In the genomic region with DNA sequence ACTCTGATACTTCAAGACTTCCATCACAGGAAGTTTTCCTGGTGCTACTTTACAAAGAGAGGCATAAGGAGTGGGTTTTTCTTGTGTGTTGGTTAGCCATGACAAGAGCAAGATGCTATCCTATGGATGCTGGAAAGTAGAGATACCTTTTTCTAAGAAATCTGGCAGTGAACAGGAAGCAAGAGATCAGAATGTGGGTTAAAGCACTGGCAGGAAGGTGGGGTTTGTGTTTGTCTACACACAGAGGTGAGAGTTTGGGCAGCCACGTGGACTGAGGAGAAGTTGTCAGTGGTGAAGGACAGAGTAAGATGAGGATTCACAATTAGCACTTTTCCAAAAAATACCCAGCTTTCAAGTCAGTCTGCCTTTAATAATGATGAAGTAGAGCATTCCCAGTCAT, we compare ENCODE assay signal across 1 cellular context.
A peak's percentile ranks its signal among the peaks of the same experiment; 100 is the strongest.
TF ChIP-seq lines count a peak whose summit lies in the region.

No MANE protein-coding gene starts in this region.

TF ChIP-seq in K562, 482 proteins besides CTCF, POLR2A, EP300 and RAD21 (continued from another document and continues in another):
- TF ChIP-seq, protein P1, sequence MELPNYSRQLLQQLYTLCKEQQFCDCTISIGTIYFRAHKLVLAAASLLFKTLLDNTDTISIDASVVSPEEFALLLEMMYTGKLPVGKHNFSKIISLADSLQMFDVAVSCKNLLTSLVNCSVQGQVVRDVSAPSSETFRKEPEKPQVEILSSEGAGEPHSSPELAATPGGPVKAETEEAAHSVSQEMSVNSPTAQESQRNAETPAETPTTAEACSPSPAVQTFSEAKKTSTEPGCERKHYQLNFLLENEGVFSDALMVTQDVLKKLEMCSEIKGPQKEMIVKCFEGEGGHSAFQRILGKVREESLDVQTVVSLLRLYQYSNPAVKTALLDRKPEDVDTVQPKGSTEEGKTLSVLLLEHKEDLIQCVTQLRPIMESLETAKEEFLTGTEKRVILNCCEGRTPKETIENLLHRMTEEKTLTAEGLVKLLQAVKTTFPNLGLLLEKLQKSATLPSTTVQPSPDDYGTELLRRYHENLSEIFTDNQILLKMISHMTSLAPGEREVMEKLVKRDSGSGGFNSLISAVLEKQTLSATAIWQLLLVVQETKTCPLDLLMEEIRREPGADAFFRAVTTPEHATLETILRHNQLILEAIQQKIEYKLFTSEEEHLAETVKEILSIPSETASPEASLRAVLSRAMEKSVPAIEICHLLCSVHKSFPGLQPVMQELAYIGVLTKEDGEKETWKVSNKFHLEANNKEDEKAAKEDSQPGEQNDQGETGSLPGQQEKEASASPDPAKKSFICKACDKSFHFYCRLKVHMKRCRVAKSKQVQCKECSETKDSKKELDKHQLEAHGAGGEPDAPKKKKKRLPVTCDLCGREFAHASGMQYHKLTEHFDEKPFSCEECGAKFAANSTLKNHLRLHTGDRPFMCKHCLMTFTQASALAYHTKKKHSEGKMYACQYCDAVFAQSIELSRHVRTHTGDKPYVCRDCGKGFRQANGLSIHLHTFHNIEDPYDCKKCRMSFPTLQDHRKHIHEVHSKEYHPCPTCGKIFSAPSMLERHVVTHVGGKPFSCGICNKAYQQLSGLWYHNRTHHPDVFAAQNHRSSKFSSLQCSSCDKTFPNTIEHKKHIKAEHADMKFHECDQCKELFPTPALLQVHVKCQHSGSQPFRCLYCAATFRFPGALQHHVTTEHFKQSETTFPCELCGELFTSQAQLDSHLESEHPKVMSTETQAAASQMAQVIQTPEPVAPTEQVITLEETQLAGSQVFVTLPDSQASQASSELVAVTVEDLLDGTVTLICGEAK (IDR thresholded peaks at IDR 0.05) = no peak
- TF ChIP-seq, protein P1 (CRISPR knock-in tag; IDR thresholded peaks at IDR 0.05) = no peak
- TF ChIP-seq, protein P2, sequence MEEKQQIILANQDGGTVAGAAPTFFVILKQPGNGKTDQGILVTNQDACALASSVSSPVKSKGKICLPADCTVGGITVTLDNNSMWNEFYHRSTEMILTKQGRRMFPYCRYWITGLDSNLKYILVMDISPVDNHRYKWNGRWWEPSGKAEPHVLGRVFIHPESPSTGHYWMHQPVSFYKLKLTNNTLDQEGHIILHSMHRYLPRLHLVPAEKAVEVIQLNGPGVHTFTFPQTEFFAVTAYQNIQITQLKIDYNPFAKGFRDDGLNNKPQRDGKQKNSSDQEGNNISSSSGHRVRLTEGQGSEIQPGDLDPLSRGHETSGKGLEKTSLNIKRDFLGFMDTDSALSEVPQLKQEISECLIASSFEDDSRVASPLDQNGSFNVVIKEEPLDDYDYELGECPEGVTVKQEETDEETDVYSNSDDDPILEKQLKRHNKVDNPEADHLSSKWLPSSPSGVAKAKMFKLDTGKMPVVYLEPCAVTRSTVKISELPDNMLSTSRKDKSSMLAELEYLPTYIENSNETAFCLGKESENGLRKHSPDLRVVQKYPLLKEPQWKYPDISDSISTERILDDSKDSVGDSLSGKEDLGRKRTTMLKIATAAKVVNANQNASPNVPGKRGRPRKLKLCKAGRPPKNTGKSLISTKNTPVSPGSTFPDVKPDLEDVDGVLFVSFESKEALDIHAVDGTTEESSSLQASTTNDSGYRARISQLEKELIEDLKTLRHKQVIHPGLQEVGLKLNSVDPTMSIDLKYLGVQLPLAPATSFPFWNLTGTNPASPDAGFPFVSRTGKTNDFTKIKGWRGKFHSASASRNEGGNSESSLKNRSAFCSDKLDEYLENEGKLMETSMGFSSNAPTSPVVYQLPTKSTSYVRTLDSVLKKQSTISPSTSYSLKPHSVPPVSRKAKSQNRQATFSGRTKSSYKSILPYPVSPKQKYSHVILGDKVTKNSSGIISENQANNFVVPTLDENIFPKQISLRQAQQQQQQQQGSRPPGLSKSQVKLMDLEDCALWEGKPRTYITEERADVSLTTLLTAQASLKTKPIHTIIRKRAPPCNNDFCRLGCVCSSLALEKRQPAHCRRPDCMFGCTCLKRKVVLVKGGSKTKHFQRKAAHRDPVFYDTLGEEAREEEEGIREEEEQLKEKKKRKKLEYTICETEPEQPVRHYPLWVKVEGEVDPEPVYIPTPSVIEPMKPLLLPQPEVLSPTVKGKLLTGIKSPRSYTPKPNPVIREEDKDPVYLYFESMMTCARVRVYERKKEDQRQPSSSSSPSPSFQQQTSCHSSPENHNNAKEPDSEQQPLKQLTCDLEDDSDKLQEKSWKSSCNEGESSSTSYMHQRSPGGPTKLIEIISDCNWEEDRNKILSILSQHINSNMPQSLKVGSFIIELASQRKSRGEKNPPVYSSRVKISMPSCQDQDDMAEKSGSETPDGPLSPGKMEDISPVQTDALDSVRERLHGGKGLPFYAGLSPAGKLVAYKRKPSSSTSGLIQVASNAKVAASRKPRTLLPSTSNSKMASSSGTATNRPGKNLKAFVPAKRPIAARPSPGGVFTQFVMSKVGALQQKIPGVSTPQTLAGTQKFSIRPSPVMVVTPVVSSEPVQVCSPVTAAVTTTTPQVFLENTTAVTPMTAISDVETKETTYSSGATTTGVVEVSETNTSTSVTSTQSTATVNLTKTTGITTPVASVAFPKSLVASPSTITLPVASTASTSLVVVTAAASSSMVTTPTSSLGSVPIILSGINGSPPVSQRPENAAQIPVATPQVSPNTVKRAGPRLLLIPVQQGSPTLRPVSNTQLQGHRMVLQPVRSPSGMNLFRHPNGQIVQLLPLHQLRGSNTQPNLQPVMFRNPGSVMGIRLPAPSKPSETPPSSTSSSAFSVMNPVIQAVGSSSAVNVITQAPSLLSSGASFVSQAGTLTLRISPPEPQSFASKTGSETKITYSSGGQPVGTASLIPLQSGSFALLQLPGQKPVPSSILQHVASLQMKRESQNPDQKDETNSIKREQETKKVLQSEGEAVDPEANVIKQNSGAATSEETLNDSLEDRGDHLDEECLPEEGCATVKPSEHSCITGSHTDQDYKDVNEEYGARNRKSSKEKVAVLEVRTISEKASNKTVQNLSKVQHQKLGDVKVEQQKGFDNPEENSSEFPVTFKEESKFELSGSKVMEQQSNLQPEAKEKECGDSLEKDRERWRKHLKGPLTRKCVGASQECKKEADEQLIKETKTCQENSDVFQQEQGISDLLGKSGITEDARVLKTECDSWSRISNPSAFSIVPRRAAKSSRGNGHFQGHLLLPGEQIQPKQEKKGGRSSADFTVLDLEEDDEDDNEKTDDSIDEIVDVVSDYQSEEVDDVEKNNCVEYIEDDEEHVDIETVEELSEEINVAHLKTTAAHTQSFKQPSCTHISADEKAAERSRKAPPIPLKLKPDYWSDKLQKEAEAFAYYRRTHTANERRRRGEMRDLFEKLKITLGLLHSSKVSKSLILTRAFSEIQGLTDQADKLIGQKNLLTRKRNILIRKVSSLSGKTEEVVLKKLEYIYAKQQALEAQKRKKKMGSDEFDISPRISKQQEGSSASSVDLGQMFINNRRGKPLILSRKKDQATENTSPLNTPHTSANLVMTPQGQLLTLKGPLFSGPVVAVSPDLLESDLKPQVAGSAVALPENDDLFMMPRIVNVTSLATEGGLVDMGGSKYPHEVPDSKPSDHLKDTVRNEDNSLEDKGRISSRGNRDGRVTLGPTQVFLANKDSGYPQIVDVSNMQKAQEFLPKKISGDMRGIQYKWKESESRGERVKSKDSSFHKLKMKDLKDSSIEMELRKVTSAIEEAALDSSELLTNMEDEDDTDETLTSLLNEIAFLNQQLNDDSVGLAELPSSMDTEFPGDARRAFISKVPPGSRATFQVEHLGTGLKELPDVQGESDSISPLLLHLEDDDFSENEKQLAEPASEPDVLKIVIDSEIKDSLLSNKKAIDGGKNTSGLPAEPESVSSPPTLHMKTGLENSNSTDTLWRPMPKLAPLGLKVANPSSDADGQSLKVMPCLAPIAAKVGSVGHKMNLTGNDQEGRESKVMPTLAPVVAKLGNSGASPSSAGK (IDR thresholded peaks at IDR 0.05) = peak; percentile 51
- peak; percentile 42; the same call in 1 of the 2 replicates for TF ChIP-seq ETV1 (tag; conservative IDR thresholded peaks at IDR 0.05; ENCODE audit: low read depth)
- TF ChIP-seq NCOR1 (IDR thresholded peaks at IDR 0.05) = peak; percentile 18; the same call in 1 of the 2 replicates
- TF ChIP-seq, protein P3, sequence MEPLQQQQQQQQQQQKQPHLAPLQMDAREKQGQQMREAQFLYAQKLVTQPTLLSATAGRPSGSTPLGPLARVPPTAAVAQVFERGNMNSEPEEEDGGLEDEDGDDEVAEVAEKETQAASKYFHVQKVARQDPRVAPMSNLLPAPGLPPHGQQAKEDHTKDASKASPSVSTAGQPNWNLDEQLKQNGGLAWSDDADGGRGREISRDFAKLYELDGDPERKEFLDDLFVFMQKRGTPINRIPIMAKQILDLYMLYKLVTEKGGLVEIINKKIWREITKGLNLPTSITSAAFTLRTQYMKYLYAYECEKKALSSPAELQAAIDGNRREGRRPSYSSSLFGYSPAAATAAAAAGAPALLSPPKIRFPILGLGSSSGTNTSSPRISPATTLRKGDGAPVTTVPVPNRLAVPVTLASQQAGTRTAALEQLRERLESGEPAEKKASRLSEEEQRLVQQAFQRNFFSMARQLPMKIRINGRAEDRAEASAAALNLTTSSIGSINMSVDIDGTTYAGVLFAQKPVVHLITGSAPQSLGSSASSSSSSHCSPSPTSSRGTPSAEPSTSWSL (CRISPR knock-in tag; IDR thresholded peaks at IDR 0.05; ENCODE audit: borderline replicate concordance) = no peak
- TF ChIP-seq, protein P4, sequence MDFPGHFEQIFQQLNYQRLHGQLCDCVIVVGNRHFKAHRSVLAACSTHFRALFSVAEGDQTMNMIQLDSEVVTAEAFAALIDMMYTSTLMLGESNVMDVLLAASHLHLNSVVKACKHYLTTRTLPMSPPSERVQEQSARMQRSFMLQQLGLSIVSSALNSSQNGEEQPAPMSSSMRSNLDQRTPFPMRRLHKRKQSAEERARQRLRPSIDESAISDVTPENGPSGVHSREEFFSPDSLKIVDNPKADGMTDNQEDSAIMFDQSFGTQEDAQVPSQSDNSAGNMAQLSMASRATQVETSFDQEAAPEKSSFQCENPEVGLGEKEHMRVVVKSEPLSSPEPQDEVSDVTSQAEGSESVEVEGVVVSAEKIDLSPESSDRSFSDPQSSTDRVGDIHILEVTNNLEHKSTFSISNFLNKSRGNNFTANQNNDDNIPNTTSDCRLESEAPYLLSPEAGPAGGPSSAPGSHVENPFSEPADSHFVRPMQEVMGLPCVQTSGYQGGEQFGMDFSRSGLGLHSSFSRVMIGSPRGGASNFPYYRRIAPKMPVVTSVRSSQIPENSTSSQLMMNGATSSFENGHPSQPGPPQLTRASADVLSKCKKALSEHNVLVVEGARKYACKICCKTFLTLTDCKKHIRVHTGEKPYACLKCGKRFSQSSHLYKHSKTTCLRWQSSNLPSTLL (IDR thresholded peaks at IDR 0.05) = no peak
- TF ChIP-seq, protein P5, sequence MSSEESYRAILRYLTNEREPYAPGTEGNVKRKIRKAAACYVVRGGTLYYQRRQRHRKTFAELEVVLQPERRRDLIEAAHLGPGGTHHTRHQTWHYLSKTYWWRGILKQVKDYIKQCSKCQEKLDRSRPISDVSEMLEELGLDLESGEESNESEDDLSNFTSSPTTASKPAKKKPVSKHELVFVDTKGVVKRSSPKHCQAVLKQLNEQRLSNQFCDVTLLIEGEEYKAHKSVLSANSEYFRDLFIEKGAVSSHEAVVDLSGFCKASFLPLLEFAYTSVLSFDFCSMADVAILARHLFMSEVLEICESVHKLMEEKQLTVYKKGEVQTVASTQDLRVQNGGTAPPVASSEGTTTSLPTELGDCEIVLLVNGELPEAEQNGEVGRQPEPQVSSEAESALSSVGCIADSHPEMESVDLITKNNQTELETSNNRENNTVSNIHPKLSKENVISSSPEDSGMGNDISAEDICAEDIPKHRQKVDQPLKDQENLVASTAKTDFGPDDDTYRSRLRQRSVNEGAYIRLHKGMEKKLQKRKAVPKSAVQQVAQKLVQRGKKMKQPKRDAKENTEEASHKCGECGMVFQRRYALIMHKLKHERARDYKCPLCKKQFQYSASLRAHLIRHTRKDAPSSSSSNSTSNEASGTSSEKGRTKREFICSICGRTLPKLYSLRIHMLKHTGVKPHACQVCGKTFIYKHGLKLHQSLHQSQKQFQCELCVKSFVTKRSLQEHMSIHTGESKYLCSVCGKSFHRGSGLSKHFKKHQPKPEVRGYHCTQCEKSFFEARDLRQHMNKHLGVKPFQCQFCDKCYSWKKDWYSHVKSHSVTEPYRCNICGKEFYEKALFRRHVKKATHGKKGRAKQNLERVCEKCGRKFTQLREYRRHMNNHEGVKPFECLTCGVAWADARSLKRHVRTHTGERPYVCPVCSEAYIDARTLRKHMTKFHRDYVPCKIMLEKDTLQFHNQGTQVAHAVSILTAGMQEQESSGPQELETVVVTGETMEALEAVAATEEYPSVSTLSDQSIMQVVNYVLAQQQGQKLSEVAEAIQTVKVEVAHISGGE (CRISPR knock-in tag; IDR thresholded peaks at IDR 0.05) = no peak
